33 cellular contexts compared by ENCODE assay signal in genomic region chr1:155072531-155073289, GRCh38. TPM values are rescaled to one million over a fixed set of nuclear protein-coding genes. Genes with fewer than 3 reads are reported as not detected.
DNase-seq lines count a peak whose midpoint lies in the region; ATAC-seq, FAIRE-seq and TF ChIP-seq lines count a peak whose summit lies in the region.
"Had no signal": no experiment of that assay in that cellular context is flagged by ENCODE, and none has a peak within 500 bp of the region (broad histone marks: within the 10 kb centered on the region; RNA-seq: fewer than 3 reads in every experiment).

No MANE protein-coding gene starts in this region.

- TF ChIP-seq POLR2A in sigmoid colon (IDR thresholded peaks at IDR 0.05) (no peak), H54 (IDR thresholded peaks at IDR 0.05; ENCODE audit: low read depth, low read length) (no peak)

- H3K4me2 ChIP-seq in OCI-LY7 (ENCODE audit: low read length) = peak overlapping the region; percentile 51; the same call in 1 of the 2 replicates
- H3K4me2 ChIP-seq in keratinocyte (ENCODE audit: control insufficient read depth, extremely low read depth, insufficient read depth, low read depth, low read length) = peak overlapping the region; percentile 49
- no peak overlapping the region for H3K4me2 ChIP-seq in Karpas-422 (ENCODE audit: low read depth, low read length, poor library complexity, severe bottlenecking)

- H3K79me2 ChIP-seq in OCI-LY7 (ENCODE audit: insufficient read depth, low read depth, low read length) (no peaks in the 10 kb centered on the region), keratinocyte (ENCODE audit: control insufficient read depth, insufficient read depth, low read length) (no peaks in the 10 kb centered on the region), Karpas-422 (ENCODE audit: low read length) (no peaks in the 10 kb centered on the region)

- H4K20me1 ChIP-seq in OCI-LY7 (ENCODE audit: insufficient read depth, low read length) (no peaks in the 10 kb centered on the region), keratinocyte (ENCODE audit: control insufficient read depth, extremely low read depth, insufficient read depth, low read length) (no peaks in the 10 kb centered on the region), Karpas-422 (ENCODE audit: insufficient read depth, low read depth, low read length) (0 out of 2 replicates have a peak, but pooled peaks cover 5% of the 10 kb centered on the region)

- ATAC-seq in activated CD8-positive, alpha-beta memory T cell treated with anti-CD3 and anti-CD28 coated beads, Interleukin-2, amount 10 ng/mL, durations not matched to agents 7 days and 5 days = no peak
- ATAC-seq: activated T-cell treated with anti-CD3 and anti-CD28 coated beads, Interleukin-2, amount 50 U/mL, for 72 hours; K562; left cardiac atrium; upper lobe of right lung had no signal

- H2AFZ ChIP-seq in OCI-LY7 (ENCODE audit: low read length) (no peak overlapping the region), keratinocyte (ENCODE audit: control insufficient read depth, low read length) (no peak overlapping the region), Karpas-422 (ENCODE audit: low read length) (no peak overlapping the region)

- H3K36me3 ChIP-seq in OCI-LY7 (ENCODE audit: insufficient read depth, low read length) = peaks cover 17% of the 10 kb centered on the region; the same call in 1 of the 2 replicates
- H3K36me3 ChIP-seq in keratinocyte (ENCODE audit: control insufficient read depth in 2 of 2, extremely low read depth in 1 of 2, insufficient read depth in 2 of 2, low read length in 2 of 2) = peaks cover 0 to 11% of the 10 kb centered on the region in 2 experiments
- no peaks in the 10 kb centered on the region for H3K36me3 ChIP-seq in sigmoid colon
- no peaks in the 10 kb centered on the region for H3K36me3 ChIP-seq in Karpas-422 (ENCODE audit: insufficient read depth, low read length)
- H3K36me3 ChIP-seq: BE2C, upper lobe of right lung had no signal

- no peaks in the 10 kb centered on the region for H3K36me3 Mint-ChIP-seq in activated CD8-positive, alpha-beta memory T cell treated with anti-CD3 and anti-CD28 coated beads, Interleukin-2, amount 10 ng/mL, durations not matched to agents 7 days and 5 days

- BruUV-seq in OCI-LY7 (replicated peaks; lab: Mats Ljungman, UMichigan) = no TSS peak

- POLR2A ChIA-PET in OCI-LY7 (lab: Charles Lee) = interaction anchor here (1.0 kb wide), 1 partner anchor 29 kb away, joined by 4 read pairs; no protein-coding TSS in a partner anchor

- no peaks in the 10 kb centered on the region for H3K9me1 ChIP-seq in keratinocyte (ENCODE audit: control insufficient read depth, extremely low read depth, insufficient read depth, low read length)

- H3K9me2 ChIP-seq in OCI-LY7 (ENCODE audit: insufficient read depth, low read length) = no peaks in the 10 kb centered on the region
- H3K9me2 ChIP-seq in Karpas-422 (replicated peaks; ENCODE audit: insufficient read depth, low read length) = no peaks in the 10 kb centered on the region

- dilution Hi-C loops in keratinocyte (cut with MboI; ENCODE audit: extremely low pct_ligation_motif_present, low sequenced_read_pairs) = no loop called here

- WGBS in sigmoid colon, 2 donors = 67 to 73% methylated on average over 7 of the region's 7 CpGs

- peak overlapping the region; percentile 1 for H3K27ac Mint-ChIP-seq in activated CD8-positive, alpha-beta memory T cell treated with anti-CD3 and anti-CD28 coated beads, Interleukin-2, amount 10 ng/mL, durations not matched to agents 7 days and 5 days
- H3K27ac Mint-ChIP-seq: activated T-cell treated with anti-CD3 and anti-CD28 coated beads, Interleukin-2, amount 50 U/mL, for 72 hours; T-helper 2 cell treated with Interferon-gamma antibody and Interleukin-4, amounts not matched to agents 5 μg/mL and 100 μg/mL, for 36 hours had no signal

- no peak overlapping the region for H3K4me3 ChIP-seq in OCI-LY7 (ENCODE audit: low read depth, low read length, poor library complexity, severe bottlenecking)
- no peak overlapping the region for H3K4me3 ChIP-seq in keratinocyte (ENCODE audit: control insufficient read depth in 2 of 3, extremely low read depth in 1 of 3, insufficient read depth in 2 of 3, low read depth in 1 of 3, low read length in 3 of 3)
- H3K4me3 ChIP-seq in sigmoid colon = no peak overlapping the region
- H3K4me3 ChIP-seq in Karpas-422 (ENCODE audit: low read length) = no peak overlapping the region
- H3K4me3 ChIP-seq: K562, MG63, upper lobe of right lung had no signal

- CTCF ChIA-PET in activated CD8-positive, alpha-beta memory T cell treated with anti-CD3 and anti-CD28 coated beads, Interleukin-2, amount 10 ng/mL, durations not matched to agents 7 days and 5 days (lab: Charles Lee) = interaction anchor here (0.9 to 6.0 kb wide), 6 partner anchors 8 to 74 kb away, joined by 3 to 71 read pairs (median 8); partner anchors contain the start of genes ADAM15 and EFNA4
- CTCF ChIA-PET in OCI-LY7 (lab: Charles Lee; ENCODE audit: unreplicated experiment) = no interaction called here

- FAIRE-seq in keratinocyte (lab: Jason Lieb, UNC) (no peak), H54 (lab: Jason Lieb, UNC) (no peak)
- FAIRE-seq: bronchial epithelial cell, K562 had no signal

- TF ChIP-seq CTCF in OCI-LY7 (conservative IDR thresholded peaks at IDR 0.05; ENCODE audit: low read length) (no peak), keratinocyte (optimal IDR thresholded peaks at IDR 0.05 in 1 of 3, IDR thresholded peaks at IDR 0.05 in 1 of 3, conservative IDR thresholded peaks at IDR 0.05 in 1 of 3; ENCODE audit: extremely low read depth in 1 of 3, insufficient read depth in 2 of 3, low read length in 3 of 3) (no peak), sigmoid colon (IDR thresholded peaks at IDR 0.05) (no peak)

- no peaks in the 10 kb centered on the region for H3K9me3 Mint-ChIP-seq in activated CD8-positive, alpha-beta memory T cell treated with anti-CD3 and anti-CD28 coated beads, Interleukin-2, amount 10 ng/mL, durations not matched to agents 7 days and 5 days (ENCODE audit: low read depth)
- H3K9me3 Mint-ChIP-seq: activated naive CD4-positive, alpha-beta T cell treated with anti-CD3 and anti-CD28 coated beads, Interleukin-2, amount 10 ng/mL, durations not matched to agents 7 days and 5 days; activated T-cell treated with anti-CD3 and anti-CD28 coated beads, Interleukin-2, amount 50 U/mL, for 72 hours; T-helper 2 cell treated with Interferon-gamma antibody and Interleukin-4, amounts not matched to agents 5 μg/mL and 100 μg/mL, for 36 hours had no signal

- H3K9me3 ChIP-seq in OCI-LY7 (ENCODE audit: low read length) (no peaks in the 10 kb centered on the region), keratinocyte (ENCODE audit: control insufficient read depth, low read depth, low read length) (no peaks in the 10 kb centered on the region), sigmoid colon (no peaks in the 10 kb centered on the region), Karpas-422 (ENCODE audit: low read length) (no peaks in the 10 kb centered on the region)
- H3K9me3 ChIP-seq: BE2C, MG63, upper lobe of right lung had no signal

- DNase-seq in activated CD8-positive, alpha-beta memory T cell treated with anti-CD3 and anti-CD28 coated beads, Interleukin-2, amount 10 ng/mL, durations not matched to agents 7 days and 5 days = no peak
- DNase-seq in activated CD8-positive, alpha-beta memory T cell treated with anti-CD3 and anti-CD28 coated beads for 24 hours = no peak
- DNase-seq in OCI-LY7 (ENCODE audit: low spot score) = no peak
- no peak for DNase-seq in keratinocyte (ENCODE audit: low read depth, low spot score)
- peak; percentile 51 for DNase-seq in sigmoid colon
- DNase-seq in NCI-H1436 treated with DMSO at 0.1 percent for 48 hours (lab: John Stamatoyannopoulos, UW) = no peak
- DNase-seq in Karpas-422 = no peak
- no peak for DNase-seq in H54 (ENCODE audit: insufficient read length, low spot score)
- DNase-seq: activated CD4-positive, alpha-beta T cell treated with anti-CD3 and anti-CD28 coated beads for 4 hours; activated naive CD4-positive, alpha-beta T cell treated with anti-CD3 and anti-CD28 coated beads, Interleukin-2, amount 10 ng/mL, durations not matched to agents 7 days and 5 days; activated T-cell treated with anti-CD3 and anti-CD28 coated beads, Interleukin-2, amount 50 U/mL, for 72 hours; amygdala; BE2C; effector CD8-positive, alpha-beta T cell; head of caudate nucleus; left cardiac atrium; MG63; NCI-H1417 treated with DMSO at 0.1 percent for 48 hours; NCI-H2081 treated with DMSO at 0.1 percent for 48 hours; retina; RPMI8226; stimulated activated CD4-positive, alpha-beta T cell treated with anti-CD3 and anti-CD28 coated beads, Interleukin-4, amount 100 ng/mL, for 1 hour; upper lobe of right lung had no signal

- intact Hi-C loops in OCI-LY7 (cut with micrococcal nuclease; ENCODE audit: unreplicated experiment) (no loop called here), sigmoid colon (cut with DNase I) (no loop called here)

- H3K27ac ChIP-seq in OCI-LY7 (ENCODE audit: low read depth, low read length, poor library complexity, severe bottlenecking) (no peak overlapping the region), keratinocyte (ENCODE audit: control insufficient read depth, insufficient read depth, low read length) (no peak overlapping the region), sigmoid colon (no peak overlapping the region), Karpas-422 (ENCODE audit: low read length) (no peak overlapping the region)
- H3K27ac ChIP-seq: upper lobe of right lung, VCaP had no signal

- no peak for TF ChIP-seq EP300 in sigmoid colon (IDR thresholded peaks at IDR 0.05)

- peaks cover 15% of the 10 kb centered on the region for H3K27me3 Mint-ChIP-seq in activated CD8-positive, alpha-beta memory T cell treated with anti-CD3 and anti-CD28 coated beads, Interleukin-2, amount 10 ng/mL, durations not matched to agents 7 days and 5 days

- H3K27me3 ChIP-seq in keratinocyte (ENCODE audit: control insufficient read depth, extremely low read depth, insufficient read depth, low read length) (no peaks in the 10 kb centered on the region), sigmoid colon (no peaks in the 10 kb centered on the region), Karpas-422 (ENCODE audit: low read length) (no peaks in the 10 kb centered on the region)
- H3K27me3 ChIP-seq: BE2C, MG63, upper lobe of right lung had no signal

- no peak overlapping the region for H3K4me3 Mint-ChIP-seq in activated CD8-positive, alpha-beta memory T cell treated with anti-CD3 and anti-CD28 coated beads, Interleukin-2, amount 10 ng/mL, durations not matched to agents 7 days and 5 days
- H3K4me3 Mint-ChIP-seq: activated naive CD4-positive, alpha-beta T cell treated with anti-CD3 and anti-CD28 coated beads, Interleukin-2, amount 10 ng/mL, durations not matched to agents 7 days and 5 days; activated T-cell treated with anti-CD3 and anti-CD28 coated beads, Interleukin-2, amount 50 U/mL, for 72 hours; T-helper 2 cell treated with Interferon-gamma antibody and Interleukin-4, amounts not matched to agents 5 μg/mL and 100 μg/mL, for 36 hours had no signal

- H3K4me1 ChIP-seq in OCI-LY7 (ENCODE audit: insufficient read depth, low read length, poor library complexity, severe bottlenecking) (peaks cover 64% of the 10 kb centered on the region), keratinocyte (ENCODE audit: control insufficient read depth, extremely low read depth, insufficient read depth, low read length) (peaks cover 21% of the 10 kb centered on the region), sigmoid colon (peaks cover 0 to 22% (median 16%) of the 10 kb centered on the region in 4 donors), Karpas-422 (ENCODE audit: low read length) (peaks cover 39% of the 10 kb centered on the region)

- peaks cover 41% of the 10 kb centered on the region for H3K4me1 Mint-ChIP-seq in activated CD8-positive, alpha-beta memory T cell treated with anti-CD3 and anti-CD28 coated beads, Interleukin-2, amount 10 ng/mL, durations not matched to agents 7 days and 5 days

- H3K9ac ChIP-seq in keratinocyte (ENCODE audit: control insufficient read depth, extremely low read depth, insufficient read depth, low read length) (no peak overlapping the region), Karpas-422 (ENCODE audit: low read length) (no peak overlapping the region)

RNA-seq across cellular contexts. Expression of gene EFNA3, which starts 5.9 kb away (rescaled TPM):
- total RNA-seq in activated CD8-positive, alpha-beta memory T cell treated with anti-CD3 and anti-CD28 coated beads, Interleukin-2, amount 10 ng/mL, durations not matched to agents 7 days and 5 days = 1 to 10 TPM; 1.9 to 2.8 TPM
- total RNA-seq in OCI-LY7 (2014; rRNA removed; shearing (Covaris generic)) = 5.7 and 6.7 TPM in 2 replicates
- total RNA-seq in OCI-LY7 (2022) (4.8 and 10.8 TPM in 2 replicates), sigmoid colon (1 to 10 TPM in 3 of 4 donors, under 1 TPM in 1; 0.27 to 3.0 (median 1.9) TPM)
- polyA plus RNA-seq in keratinocyte (3.3 to 9.0 TPM (median 4.4 TPM) in 3 replicates), sigmoid colon (1 to 10 TPM; 8.4 to 9.0 (median 8.5) TPM)
- 11.6 TPM for polyA plus RNA-seq in keratinocyte (2011; ENCODE audit: low read depth)
- polyA plus RNA-seq in keratinocyte (2011; cell fraction: cytosol; rRNA removed) = 4.9 and 6.5 TPM in 2 replicates
- 4.7 and 4.9 TPM in 2 replicates for polyA plus RNA-seq in keratinocyte (2011; cell fraction: nucleus; rRNA removed)
- polyA plus RNA-seq in keratinocyte (2012; ENCODE audit: low replicate concordance) = 3.9 and 47.4 TPM in 2 replicates
- polyA minus RNA-seq in keratinocyte = 3.6 to 8.3 TPM (median 4.2 TPM) in 3 replicates
- polyA minus RNA-seq in keratinocyte (2011; cell fraction: cytosol; rRNA and poly(A)+ RNA removed) = 5.0 TPM
- 2.5 and 2.8 TPM in 2 replicates for polyA minus RNA-seq in keratinocyte (2011; cell fraction: nucleus; rRNA and poly(A)+ RNA removed)
- total RNA-seq in Karpas-422 (2014; rRNA removed; shearing (Covaris generic); ENCODE audit: low replicate concordance) = 12.2 and 15.7 TPM in 2 replicates

RNA-seq across cellular contexts. Expression of gene EFNA4, which starts 9.2 kb away (rescaled TPM):
- 1 to 10 TPM; 3.8 to 5.3 TPM for total RNA-seq in activated CD8-positive, alpha-beta memory T cell treated with anti-CD3 and anti-CD28 coated beads, Interleukin-2, amount 10 ng/mL, durations not matched to agents 7 days and 5 days
- total RNA-seq in OCI-LY7 (2014; rRNA removed; shearing (Covaris generic)) = 10.5 and 11.5 TPM in 2 replicates
- total RNA-seq in OCI-LY7 (2022) (9.0 and 10.1 TPM in 2 replicates), sigmoid colon (1 to 10 TPM; 1.6 to 5.0 (median 3.1) TPM)
- polyA plus RNA-seq in keratinocyte (7.6 to 11.0 TPM (median 9.9 TPM) in 3 replicates), sigmoid colon (10 to 100 TPM; 10.2 to 22.2 (median 12.0) TPM)
- polyA plus RNA-seq in keratinocyte (2011; ENCODE audit: low read depth) = 7.7 TPM
- polyA plus RNA-seq in keratinocyte (2011; cell fraction: cytosol; rRNA removed) = 5.6 and 8.1 TPM in 2 replicates
- polyA plus RNA-seq in keratinocyte (2011; cell fraction: nucleus; rRNA removed) = 13.7 and 15.9 TPM in 2 replicates
- polyA plus RNA-seq in keratinocyte (2012; ENCODE audit: low replicate concordance) = 7.2 and 12.3 TPM in 2 replicates
- polyA minus RNA-seq in keratinocyte = 5.4 to 9.9 TPM (median 7.6 TPM) in 3 replicates
- 12.3 TPM for polyA minus RNA-seq in keratinocyte (2011; cell fraction: cytosol; rRNA and poly(A)+ RNA removed)
- polyA minus RNA-seq in keratinocyte (2011; cell fraction: nucleus; rRNA and poly(A)+ RNA removed) = 7.3 and 8.2 TPM in 2 replicates
- 10.4 and 14.5 TPM in 2 replicates for total RNA-seq in Karpas-422 (2014; rRNA removed; shearing (Covaris generic); ENCODE audit: low replicate concordance)

RNA-seq across cellular contexts. Expression of gene ADAM15, which starts 21.6 kb away (rescaled TPM):
- 10 to 100 TPM; 41.7 to 47.5 TPM for total RNA-seq in activated CD8-positive, alpha-beta memory T cell treated with anti-CD3 and anti-CD28 coated beads, Interleukin-2, amount 10 ng/mL, durations not matched to agents 7 days and 5 days
- total RNA-seq in OCI-LY7 (2014; rRNA removed; shearing (Covaris generic)) = 14.2 and 19.7 TPM in 2 replicates
- total RNA-seq in OCI-LY7 (2022) (50.4 and 56.1 TPM in 2 replicates), sigmoid colon (10 to 100 TPM; 42.6 to 66.7 (median 53.1) TPM)
- polyA plus RNA-seq in keratinocyte (130 to 280 TPM (median 131 TPM) in 3 replicates), sigmoid colon (100 to 1,000 TPM in 1 of 3 donors, 10 to 100 TPM in 2; 37.8 to 186 (median 55.9) TPM)
- 106 TPM for polyA plus RNA-seq in keratinocyte (2011; ENCODE audit: low read depth)
- polyA plus RNA-seq in keratinocyte (2011; cell fraction: cytosol; rRNA removed) = 98.3 and 169 TPM in 2 replicates
- polyA plus RNA-seq in keratinocyte (2011; cell fraction: nucleus; rRNA removed) = 313 and 412 TPM in 2 replicates
- polyA plus RNA-seq in keratinocyte (2012; ENCODE audit: low replicate concordance) = 166 and 194 TPM in 2 replicates
- 269 to 455 TPM (median 448 TPM) in 3 replicates for polyA minus RNA-seq in keratinocyte
- polyA minus RNA-seq in keratinocyte (2011; cell fraction: cytosol; rRNA and poly(A)+ RNA removed) = 471 TPM
- polyA minus RNA-seq in keratinocyte (2011; cell fraction: nucleus; rRNA and poly(A)+ RNA removed) = 347 and 394 TPM in 2 replicates
- 33.6 and 50.0 TPM in 2 replicates for total RNA-seq in Karpas-422 (2014; rRNA removed; shearing (Covaris generic); ENCODE audit: low replicate concordance)

RNA-seq across cellular contexts. Expression of gene DCST1, which starts 39.1 kb away (rescaled TPM):
- not detected for total RNA-seq in activated CD8-positive, alpha-beta memory T cell treated with anti-CD3 and anti-CD28 coated beads, Interleukin-2, amount 10 ng/mL, durations not matched to agents 7 days and 5 days
- not detected in 2 replicates for total RNA-seq in OCI-LY7 (2014; rRNA removed; shearing (Covaris generic))
- total RNA-seq in OCI-LY7 (2022) (not detected in 2 replicates), sigmoid colon (under 1 TPM in 1 of 4 donors, not detected in 3; 0.16 TPM)
- polyA plus RNA-seq in keratinocyte (0.05 TPM in 1 of 3 replicates, not detected in the others), sigmoid colon (under 1 TPM in 1 of 3 donors, not detected in 2; 0.09 TPM)
- polyA plus RNA-seq in keratinocyte (2011; ENCODE audit: low read depth) = not detected
- polyA plus RNA-seq in keratinocyte (2011; cell fraction: cytosol; rRNA removed) = not detected in 2 replicates
- polyA plus RNA-seq in keratinocyte (2011; cell fraction: nucleus; rRNA removed) = 0.11 and 0.27 TPM in 2 replicates
- 0.14 TPM in 1 of 2 replicates, not detected in the other for polyA plus RNA-seq in keratinocyte (2012; ENCODE audit: low replicate concordance)
- 0.43 TPM in 1 of 3 replicates, not detected in the others for polyA minus RNA-seq in keratinocyte
- polyA minus RNA-seq in keratinocyte (2011; cell fraction: cytosol; rRNA and poly(A)+ RNA removed) = not detected
- not detected in 2 replicates for polyA minus RNA-seq in keratinocyte (2011; cell fraction: nucleus; rRNA and poly(A)+ RNA removed)
- total RNA-seq in Karpas-422 (2014; rRNA removed; shearing (Covaris generic); ENCODE audit: low replicate concordance) = not detected in 2 replicates
- total RNA-seq: A673, bronchial epithelial cell, epithelial cell of proximal tubule, G401, H7, K562, left cardiac atrium, osteocyte, subcutaneous adipose tissue, upper lobe of right lung had no signal
- polyA plus RNA-seq: K562 had no signal

RNA-seq across cellular contexts. Expression of gene DCST2, which starts 39.1 kb away (rescaled TPM):
- under 1 TPM; 0.09 to 0.29 TPM for total RNA-seq in activated CD8-positive, alpha-beta memory T cell treated with anti-CD3 and anti-CD28 coated beads, Interleukin-2, amount 10 ng/mL, durations not matched to agents 7 days and 5 days
- total RNA-seq in OCI-LY7 (2014; rRNA removed; shearing (Covaris generic)) = 0.85 and 1.7 TPM in 2 replicates
- total RNA-seq in OCI-LY7 (2022) = 2.0 and 3.9 TPM in 2 replicates
- 0.11 to 0.46 TPM (median 0.14 TPM) in 3 replicates for polyA plus RNA-seq in keratinocyte
- polyA plus RNA-seq in keratinocyte (2011; ENCODE audit: low read depth) = 0.20 TPM
- 0.06 TPM in 1 of 2 replicates, not detected in the other for polyA plus RNA-seq in keratinocyte (2011; cell fraction: cytosol; rRNA removed)
- polyA plus RNA-seq in keratinocyte (2011; cell fraction: nucleus; rRNA removed) = 1.0 and 1.1 TPM in 2 replicates
- polyA plus RNA-seq in keratinocyte (2012; ENCODE audit: low replicate concordance) = 0.13 and 1.3 TPM in 2 replicates
- 0.16 TPM in 1 of 3 replicates, not detected in the others for polyA minus RNA-seq in keratinocyte
- not detected for polyA minus RNA-seq in keratinocyte (2011; cell fraction: cytosol; rRNA and poly(A)+ RNA removed)
- not detected in 2 replicates for polyA minus RNA-seq in keratinocyte (2011; cell fraction: nucleus; rRNA and poly(A)+ RNA removed)
- total RNA-seq in sigmoid colon = under 1 TPM in 3 of 4 donors, not detected in 1; 0.27 to 0.49 (median 0.36) TPM
- polyA plus RNA-seq in sigmoid colon = 1 to 10 TPM in 1 of 3 donors, not detected in 2; 2.0 TPM
- 1.3 and 3.5 TPM in 2 replicates for total RNA-seq in Karpas-422 (2014; rRNA removed; shearing (Covaris generic); ENCODE audit: low replicate concordance)
